ENCODE assay signal across 29 cellular contexts in genomic region chr7:106037489-106038176, GRCh38.
"Had no signal": no experiment of that assay in that cellular context is flagged by ENCODE, and none has a peak within 500 bp of the region (broad histone marks: within the 10 kb centered on the region; RNA-seq: fewer than 3 reads in every experiment).

No MANE protein-coding gene starts in this region.

- H3K9me3 Mint-ChIP-seq: activated B cell treated with CpG ODN at 0.5 μM for 24 hours; activated CD4-positive, alpha-beta memory T cell treated with anti-CD3 and anti-CD28 coated beads for 36 hours; activated CD4-positive, alpha-beta T cell treated with anti-CD3 and anti-CD28 coated beads, Interleukin-2, amount 10 ng/mL, durations not matched to agents 24 days and 14 days; activated naive CD4-positive, alpha-beta T cell treated with anti-CD3 and anti-CD28 coated beads for 36 hours; activated T-cell treated with anti-CD3 and anti-CD28 coated beads, Interleukin-2, amount 50 U/mL, for 4 hours; T-cell had no signal

- H3K4me3 ChIP-seq: cardiac muscle cell, MG63 had no signal

- H3K27ac ChIP-seq: brain microvascular endothelial cell, cardiac muscle cell had no signal

- H3K4me3 Mint-ChIP-seq: activated B cell treated with CpG ODN at 0.5 μM for 24 hours; activated CD4-positive, alpha-beta memory T cell treated with anti-CD3 and anti-CD28 coated beads for 36 hours; activated CD4-positive, alpha-beta T cell treated with anti-CD3 and anti-CD28 coated beads, Interleukin-2, amount 10 ng/mL, durations not matched to agents 24 days and 14 days; activated naive CD4-positive, alpha-beta T cell treated with anti-CD3 and anti-CD28 coated beads for 36 hours; activated naive CD8-positive, alpha-beta T cell; activated T-cell treated with anti-CD3 and anti-CD28 coated beads, Interleukin-2, amount 50 U/mL, for 4 hours; T-cell had no signal

- H3K36me3 Mint-ChIP-seq: activated CD4-positive, alpha-beta memory T cell treated with anti-CD3 and anti-CD28 coated beads for 36 hours; activated naive CD8-positive, alpha-beta T cell; T-cell had no signal

- ATAC-seq: activated T-cell treated with anti-CD3 and anti-CD28 coated beads, Interleukin-2, amount 50 U/mL, for 4 hours; PC-3; T-cell had no signal

- H3K27me3 ChIP-seq: cardiac muscle cell, MG63 had no signal

- DNase-seq: activated B cell treated with CpG ODN at 0.5 μM for 24 hours; activated CD4-positive, alpha-beta memory T cell treated with anti-CD3 and anti-CD28 coated beads for 36 hours; activated CD4-positive, alpha-beta T cell treated with anti-CD3 and anti-CD28 coated beads for 1 hour; activated CD4-positive, alpha-beta T cell treated with anti-CD3 and anti-CD28 coated beads, Interleukin-2, amount 10 ng/mL, durations not matched to agents 24 days and 14 days; activated CD8-positive, alpha-beta memory T cell treated with anti-CD3 and anti-CD28 coated beads for 24 hours; activated gamma-delta T cell; activated naive CD4-positive, alpha-beta T cell treated with anti-CD3 and anti-CD28 coated beads for 36 hours; activated T-cell treated with anti-CD3 and anti-CD28 coated beads, Interleukin-2, amount 50 U/mL, for 4 hours; amygdala; brain microvascular endothelial cell; MG63; MV-4-11; NCI-H1105 treated with DMSO at 0.1 percent for 48 hours; NCI-H1436 treated with DMSO at 0.1 percent for 48 hours; NCI-H2029; NCI-H2107; NCI-H2171 treated with DMSO at 0.1 percent for 48 hours; NCI-H226; NCI-H526 treated with DMSO at 0.1 percent for 48 hours; NCI-H82; PC-3; SHP77 treated with DMSO at 0.1 percent for 48 hours; T-cell; T1000 had no signal

- H3K36me3 ChIP-seq: brain microvascular endothelial cell, cardiac muscle cell, MG63 had no signal

- H3K27me3 Mint-ChIP-seq: activated B cell treated with CpG ODN at 0.5 μM for 24 hours; activated CD4-positive, alpha-beta memory T cell treated with anti-CD3 and anti-CD28 coated beads for 36 hours; activated naive CD8-positive, alpha-beta T cell; T-cell had no signal

- H3K27ac Mint-ChIP-seq: activated B cell treated with CpG ODN at 0.5 μM for 24 hours; activated CD4-positive, alpha-beta memory T cell treated with anti-CD3 and anti-CD28 coated beads for 36 hours; activated CD4-positive, alpha-beta T cell treated with anti-CD3 and anti-CD28 coated beads, Interleukin-2, amount 10 ng/mL, durations not matched to agents 24 days and 14 days; activated naive CD4-positive, alpha-beta T cell treated with anti-CD3 and anti-CD28 coated beads for 36 hours; activated naive CD8-positive, alpha-beta T cell had no signal

- FAIRE-seq: astrocyte, RCC 7860, TTC549 had no signal
